In the genomic region with DNA sequence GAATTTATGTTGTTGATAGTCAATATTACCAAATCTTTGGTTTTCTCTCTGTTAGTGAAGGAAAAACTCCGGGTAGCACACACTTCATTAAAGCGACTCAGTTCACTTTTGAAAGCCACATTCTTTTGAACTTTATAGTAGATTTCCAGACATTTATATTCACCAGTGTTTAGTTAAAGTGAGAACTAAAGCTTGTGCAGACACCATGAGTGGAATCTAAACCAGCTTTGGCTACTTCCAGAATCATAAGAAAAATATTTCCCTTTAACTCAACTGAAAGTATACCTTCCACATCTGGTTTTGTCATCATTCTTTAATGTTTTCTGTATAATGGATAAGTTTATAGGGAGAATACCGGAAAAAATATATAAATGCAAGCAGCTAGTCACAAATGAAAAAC, we compare ENCODE assay signal across 26 cellular contexts.
"Had no signal": no experiment of that assay in that cellular context is flagged by ENCODE, and none has a peak within 500 bp of the region (broad histone marks: within the 10 kb centered on the region; RNA-seq: fewer than 3 reads in every experiment).

No MANE protein-coding gene starts in this region.

- ATAC-seq: stimulated activated effector memory CD8-positive, alpha-beta T cell treated with anti-CD3 and anti-CD28 coated beads, Interleukin-12 subunit alpha, Interleukin-12 subunit beta, amount 100 ng/mL, for 72 hours; stimulated activated memory B cell treated with anti-CD40 and anti-IgM and Interleukin-4, amounts not matched to agents 10 μg/mL and 1 μg/mL and 100 μg/mL, for 72 hours; stimulated activated naive B cell treated with anti-CD40 and anti-IgM and Interleukin-4, amounts not matched to agents 10 μg/mL and 1 μg/mL and 100 μg/mL, for 72 hours; stimulated activated naive CD8-positive, alpha-beta T cell treated with anti-CD3 and anti-CD28 coated beads, Interleukin-15, amount 100 ng/mL, for 72 hours; stimulated activated naive CD8-positive, alpha-beta T cell treated with anti-CD3 and anti-CD28 coated beads, Interleukin-15, Interleukin-2, amounts not matched to agents 100 U/mL and 50 U/mL, for 24 hours; upper lobe of right lung had no signal

- DNase-seq: stimulated activated CD4-positive, alpha-beta T cell treated with anti-CD3 and anti-CD28 coated beads, Interleukin-2, amount 100 ng/mL, for 48 hours; stimulated activated CD4-positive, alpha-beta T cell treated with anti-CD3 and anti-CD28 coated beads, Interleukin-4, amount 100 ng/mL, for 1 hour; stimulated activated CD4-positive, alpha-beta T cell treated with anti-CD3 and anti-CD28 coated beads, Interleukin-4, amount 100 ng/mL, for 24 hours; stimulated activated CD4-positive, alpha-beta T cell treated with anti-CD3 and anti-CD28 coated beads, Interleukin-4, amount 100 ng/mL, for 4 hours; stimulated activated CD8-positive, alpha-beta memory T cell treated with anti-CD3 and anti-CD28 coated beads, Interleukin-4, amount 100 ng/mL, for 48 hours; stimulated activated naive B cell treated with anti-CD40 and anti-IgM and Interleukin-4, amounts not matched to agents 10 μg/mL and 1 μg/mL and 100 μg/mL, for 72 hours; stimulated activated naive CD4-positive, alpha-beta T cell; stimulated activated naive CD4-positive, alpha-beta T cell treated with Interleukin-2 at 50 U/mL for 16 hours; stimulated activated naive CD8-positive, alpha-beta T cell treated with anti-CD3 and anti-CD28 coated beads, Interleukin-15, amount 100 ng/mL, for 72 hours; stimulated activated naive CD8-positive, alpha-beta T cell treated with anti-CD3 and anti-CD28 coated beads, Interleukin-15, Interleukin-2, amounts not matched to agents 100 U/mL and 50 U/mL, for 24 hours; stomach; substantia nigra; testis; thyroid gland; tibial artery; transverse colon; trophoblast cell; upper lobe of left lung; upper lobe of right lung; uterus had no signal

- H3K36me3 ChIP-seq: stomach, suprapubic skin, thoracic aorta, thyroid gland, tibial artery, tibial nerve, transverse colon, upper lobe of left lung, upper lobe of right lung, uterus, vagina had no signal

- H3K9me3 ChIP-seq: stomach, suprapubic skin, testis, thoracic aorta, thyroid gland, tibial artery, tibial nerve, transverse colon, upper lobe of left lung, upper lobe of right lung, uterus, vagina had no signal

- H3K27me3 ChIP-seq: stomach, suprapubic skin, testis, thyroid gland, tibial artery, tibial nerve, transverse colon, upper lobe of left lung, upper lobe of right lung, uterus, vagina had no signal

- H3K27ac ChIP-seq: stomach, suprapubic skin, testis, thoracic aorta, thyroid gland, tibial artery, tibial nerve, transverse colon, upper lobe of left lung, upper lobe of right lung, uterus, vagina had no signal

- H3K4me3 ChIP-seq: stomach, suprapubic skin, testis, thoracic aorta, thyroid gland, tibial artery, tibial nerve, transverse colon, upper lobe of left lung, upper lobe of right lung, uterus, vagina had no signal

- H3K4me1 ChIP-seq: stomach, testis, thyroid gland, tibial artery, tibial nerve, transverse colon, upper lobe of left lung, upper lobe of right lung, uterus, vagina had no signal
